Comparison of ENCODE assay signal across 9 cellular contexts in the genomic region with DNA sequence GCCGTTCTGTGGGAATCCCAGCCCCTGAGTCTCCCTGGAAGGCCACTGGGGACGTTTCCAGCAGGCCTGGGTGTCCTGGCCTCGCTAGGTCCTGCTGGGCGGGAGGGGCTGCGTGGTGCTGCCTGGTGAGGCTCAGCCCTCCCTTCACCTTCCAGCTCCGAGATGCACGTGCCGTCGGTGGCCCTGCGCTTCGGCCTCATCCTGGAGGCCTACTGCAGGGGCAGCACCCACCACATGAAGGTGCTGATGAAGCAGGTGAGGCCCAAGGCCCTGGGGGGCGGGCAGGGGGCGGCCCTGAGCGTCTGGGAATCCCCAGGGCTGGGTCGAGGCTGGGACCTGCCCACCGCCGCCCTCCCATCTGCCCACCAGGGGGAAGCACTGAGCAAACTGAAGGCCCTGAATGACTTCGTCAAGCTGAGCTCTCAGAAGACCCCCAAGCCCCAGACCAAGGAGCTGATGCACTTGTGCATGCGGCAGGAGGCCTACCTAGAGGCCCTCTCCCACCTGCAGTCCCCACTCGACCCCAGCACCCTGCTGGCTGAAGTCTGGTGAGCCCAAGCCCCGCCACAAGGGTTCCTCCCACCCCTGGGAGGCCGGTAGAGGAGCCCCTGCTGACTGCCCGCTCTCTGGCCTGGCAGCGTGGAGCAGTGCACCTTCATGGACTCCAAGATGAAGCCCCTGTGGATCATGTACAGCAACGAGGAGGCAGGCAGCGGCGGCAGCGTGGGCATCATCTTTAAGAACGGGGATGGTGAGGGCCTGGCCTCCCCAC.
DNase-seq lines count a peak whose midpoint lies in the region; TF ChIP-seq lines count a peak whose summit lies in the region.
"Had no signal": no experiment of that assay in that cellular context is flagged by ENCODE, and none has a peak within 500 bp of the region (broad histone marks: within the 10 kb centered on the region; RNA-seq: fewer than 3 reads in every experiment).

No MANE protein-coding gene starts in this region.

- no peaks in the 10 kb centered on the region for H3K27me3 Mint-ChIP-seq in activated naive CD8-positive, alpha-beta T cell

- no peaks in the 10 kb centered on the region for H3K27me3 ChIP-seq in SU-DHL-6 (ENCODE audit: low read length)

- H3K4me3 ChIP-seq in SU-DHL-6 (ENCODE audit: insufficient read depth, low read length, poor library complexity, severe bottlenecking), result no peak overlapping the region

- no peaks in the 10 kb centered on the region for H3K9me3 Mint-ChIP-seq in activated naive CD8-positive, alpha-beta T cell (ENCODE audit: low read depth)

- no peaks in the 10 kb centered on the region for H4K20me1 ChIP-seq in SU-DHL-6 (ENCODE audit: low read depth, low read length)

- H3K36me3 ChIP-seq in SU-DHL-6 (ENCODE audit: low read length), result 0 out of 2 replicates have a peak, but pooled peaks cover 6% of the 10 kb centered on the region

- H3K27ac ChIP-seq in SU-DHL-6 (ENCODE audit: low read depth, low read length), result no peak overlapping the region
- H3K27ac ChIP-seq: epithelial cell of prostate had no signal

- TF ChIP-seq CTCF in SU-DHL-6 (IDR thresholded peaks at IDR 0.05; ENCODE audit: insufficient read depth, low read length, poor library complexity, severe bottlenecking), result peak; percentile 80

- peak overlapping the region; percentile 64 for H3K27ac Mint-ChIP-seq in activated naive CD8-positive, alpha-beta T cell

- H2AFZ ChIP-seq in SU-DHL-6 (ENCODE audit: low read depth, low read length, severe bottlenecking), result no peak overlapping the region

- no peaks in the 10 kb centered on the region for H3K9me2 ChIP-seq in SU-DHL-6 (replicated peaks; ENCODE audit: insufficient read depth, low read length)

- H3K79me2 ChIP-seq in SU-DHL-6 (ENCODE audit: insufficient read depth, low read length), result no peaks in the 10 kb centered on the region

- H3F3A ChIP-seq in SU-DHL-6 (ENCODE audit: insufficient read depth), result no peaks in the 10 kb centered on the region

- no peaks in the 10 kb centered on the region for H3K9me3 ChIP-seq in SU-DHL-6 (ENCODE audit: insufficient read depth, low read length)

- H3K36me3 Mint-ChIP-seq in activated naive CD8-positive, alpha-beta T cell, result peaks cover 4% of the 10 kb centered on the region

- no peak overlapping the region for H3K4me2 ChIP-seq in SU-DHL-6 (ENCODE audit: low read depth, low read length, poor library complexity, severe bottlenecking)

- DNase-seq in NCI-H748 (lab: John Stamatoyannopoulos, UW; ENCODE audit: unreplicated experiment), result peak; percentile 16
- DNase-seq in NCI-H748 treated with DMSO at 0.1 percent for 48 hours (lab: John Stamatoyannopoulos, UW), result no peak
- DNase-seq in iPS-NIHi7 (ENCODE audit: extremely low spot score), result peak; percentile 91
- peak; percentile 67 for DNase-seq in stimulated activated CD8-positive, alpha-beta memory T cell treated with anti-CD3 and anti-CD28 coated beads, Interleukin-12 subunit alpha, Interleukin-12 subunit beta, amount 100 ng/mL, for 4 hours (ENCODE audit: low read depth)
- no peak for DNase-seq in GF-D8 (lab: John Stamatoyannopoulos, UW)
- no peak for DNase-seq in NCI-H1417 treated with DMSO at 0.1 percent for 48 hours (lab: John Stamatoyannopoulos, UW)

- peak overlapping the region; percentile 66 for H3K4me3 Mint-ChIP-seq in activated naive CD8-positive, alpha-beta T cell

- peaks cover 63% of the 10 kb centered on the region for H3K4me1 Mint-ChIP-seq in activated naive CD8-positive, alpha-beta T cell (ENCODE audit: low read depth)

- no peak overlapping the region for H3K9ac ChIP-seq in SU-DHL-6 (ENCODE audit: low read length)

Comparison
In these comparisons a context has a peak if more than half of its experiments do, and no peak if none do; other contexts are left out.
1. DNase-seq: peak in NCI-H748 (single experiment), iPS-NIHi7 (single experiment) and stimulated activated CD8-positive, alpha-beta memory T cell treated with anti-CD3 and anti-CD28 coated beads, Interleukin-12 subunit alpha, Interleukin-12 subunit beta, amount 100 ng/mL, for 4 hours (single experiment); none in NCI-H748 treated with DMSO at 0.1 percent for 48 hours (single experiment), GF-D8 (single experiment) and NCI-H1417 treated with DMSO at 0.1 percent for 48 hours (single experiment).